Comparison of ENCODE assay signal across 9 cellular contexts in the genomic region with DNA sequence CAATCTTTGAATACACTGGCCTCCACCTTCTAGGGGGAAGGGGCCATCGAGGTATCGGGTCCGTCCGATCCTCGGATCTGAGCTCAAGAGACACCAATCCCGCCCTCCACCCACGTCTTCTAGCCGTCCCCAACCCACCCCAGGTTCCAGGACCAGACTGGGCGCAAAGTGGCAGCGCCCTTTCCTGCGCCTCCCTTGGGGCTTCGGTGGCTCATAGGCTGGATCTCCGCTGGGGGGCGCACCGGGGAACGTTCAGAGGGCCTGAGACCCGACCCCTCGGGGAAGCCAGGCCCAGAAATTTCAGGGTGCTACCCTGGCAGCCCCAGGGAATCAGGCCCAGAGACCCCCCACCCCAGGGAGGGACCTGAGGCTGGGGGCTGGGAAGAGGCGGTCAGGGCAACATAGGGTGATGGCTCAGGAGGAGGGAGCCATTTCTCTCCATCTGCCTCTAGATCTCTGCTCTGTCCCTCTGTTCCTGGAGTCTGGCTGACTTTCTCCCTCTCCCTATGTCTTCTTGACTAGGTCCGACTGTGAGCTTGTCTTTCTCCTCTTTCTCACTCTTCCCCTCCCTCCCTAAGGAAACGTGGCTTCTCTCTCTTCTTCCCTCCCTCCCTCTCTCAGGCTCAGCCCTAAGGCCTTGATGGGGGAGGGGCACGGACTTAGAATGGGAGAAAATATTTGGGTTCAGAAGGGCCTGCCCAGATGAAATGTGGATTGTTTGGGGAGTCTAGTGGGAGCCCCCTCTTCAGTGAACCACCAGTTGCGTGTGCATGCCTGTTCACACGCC. TPM values are rescaled to one million over a fixed set of nuclear protein-coding genes. Genes with fewer than 3 reads are reported as not detected.
A peak's percentile ranks its signal among the peaks of the same experiment; 100 is the strongest.
DNase-seq lines count a peak whose midpoint lies in the region; ATAC-seq and TF ChIP-seq lines count a peak whose summit lies in the region.
"Had no signal": no experiment of that assay in that cellular context is flagged by ENCODE, and none has a peak within 500 bp of the region (broad histone marks: within the 10 kb centered on the region; RNA-seq: fewer than 3 reads in every experiment).

No MANE protein-coding gene starts in this region.

- WGBS in iPS DF 6.9 (ENCODE audit: insufficient coverage, insufficient read length): no CpG with 5 or more reads among the region's 24 CpGs

- no peak overlapping the region for H3K27ac Mint-ChIP-seq in CD4-positive, alpha-beta T cell
- H3K27ac Mint-ChIP-seq in activated naive CD8-positive, alpha-beta T cell treated with anti-CD3 and anti-CD28 coated beads, Interleukin-2, amount 10 ng/mL, durations not matched to agents 7 days and 5 days: no peak overlapping the region
- H3K27ac Mint-ChIP-seq: memory B cell had no signal

- H3K27ac ChIP-seq in CD4-positive, alpha-beta T cell (ENCODE audit: low read depth, low read length): no peak overlapping the region
- H3K27ac ChIP-seq in HUES48 (ENCODE audit: low read depth, low read length): no peak overlapping the region
- no peak overlapping the region for H3K27ac ChIP-seq in iPS DF 6.9 (ENCODE audit: low read length)

- no peak for TF ChIP-seq CTCF in CD4-positive, alpha-beta T cell (IDR thresholded peaks at IDR 0.05)
- TF ChIP-seq CTCF in omental fat pad (IDR thresholded peaks at IDR 0.05): no peak

- peak; percentile 82 for ATAC-seq in CD4-positive, alpha-beta T cell (ENCODE audit: poor library complexity)
- ATAC-seq in activated naive CD8-positive, alpha-beta T cell treated with anti-CD3 and anti-CD28 coated beads, Interleukin-2, amount 10 ng/mL, durations not matched to agents 7 days and 5 days (ENCODE audit: low read depth): peak; percentile 40
- ATAC-seq in HG03565 (IDR thresholded peaks at IDR 0.05; ENCODE audit: unreplicated experiment) (no peak), omental fat pad (ENCODE audit: low FRiP score) (no peak), GM18858 (IDR thresholded peaks at IDR 0.05; ENCODE audit: unreplicated experiment) (no peak)

- DNase-seq in CD4-positive, alpha-beta T cell: peak in 6 of 10 experiments; percentile 9 to 25 (median 19)
- peak; percentile 51 for DNase-seq in activated naive CD8-positive, alpha-beta T cell treated with anti-CD3 and anti-CD28 coated beads, Interleukin-2, amount 10 ng/mL, durations not matched to agents 7 days and 5 days
- DNase-seq in iPS DF 6.9 (ENCODE audit: low read depth, low spot score) (no peak), omental fat pad (ENCODE audit: low spot score) (no peak)
- DNase-seq in stimulated activated CD4-positive, alpha-beta T cell treated with anti-CD3 and anti-CD28 coated beads, Interleukin-12 subunit alpha, Interleukin-12 subunit beta, amount 100 ng/mL, for 4 hours: peak; percentile 26

- no peaks in the 10 kb centered on the region for H3K36me3 ChIP-seq in HUES48 (ENCODE audit: control insufficient read depth, insufficient read depth, low read length)
- H3K36me3 ChIP-seq in iPS DF 6.9 (ENCODE audit: control insufficient read depth, insufficient read depth, low read length): no peaks in the 10 kb centered on the region

- no peaks in the 10 kb centered on the region for H3K9me3 ChIP-seq in CD4-positive, alpha-beta T cell (ENCODE audit: control insufficient read depth, low read length)
- H3K9me3 ChIP-seq in HUES48 (ENCODE audit: control insufficient read depth, insufficient read depth, low read length): no peaks in the 10 kb centered on the region
- no peaks in the 10 kb centered on the region for H3K9me3 ChIP-seq in iPS DF 6.9 (ENCODE audit: control insufficient read depth, insufficient read depth, low read length)

- 0 out of 2 replicates have a peak overlapping the region, but pooled peaks have one; percentile 18 for H3K9ac ChIP-seq in HUES48 (ENCODE audit: low read depth, low read length)

- no peaks in the 10 kb centered on the region for H3K9me3 Mint-ChIP-seq in CD4-positive, alpha-beta T cell
- H3K9me3 Mint-ChIP-seq in activated naive CD8-positive, alpha-beta T cell treated with anti-CD3 and anti-CD28 coated beads, Interleukin-2, amount 10 ng/mL, durations not matched to agents 7 days and 5 days: no peaks in the 10 kb centered on the region
- H3K9me3 Mint-ChIP-seq: memory B cell had no signal

- intact Hi-C loops in CD4-positive, alpha-beta T cell (cut with DNase I, micrococcal nuclease): no loop called here

- H3K27me3 Mint-ChIP-seq in CD4-positive, alpha-beta T cell: peaks cover 57% of the 10 kb centered on the region
- peaks cover 44% of the 10 kb centered on the region for H3K27me3 Mint-ChIP-seq in activated naive CD8-positive, alpha-beta T cell treated with anti-CD3 and anti-CD28 coated beads, Interleukin-2, amount 10 ng/mL, durations not matched to agents 7 days and 5 days

- H3K36me3 Mint-ChIP-seq in CD4-positive, alpha-beta T cell (ENCODE audit: low read depth): no peaks in the 10 kb centered on the region
- H3K36me3 Mint-ChIP-seq in activated naive CD8-positive, alpha-beta T cell treated with anti-CD3 and anti-CD28 coated beads, Interleukin-2, amount 10 ng/mL, durations not matched to agents 7 days and 5 days: no peaks in the 10 kb centered on the region

- H3K4me3 ChIP-seq in HUES48 (ENCODE audit: low read depth, low read length) (peak overlapping the region; percentile 78), iPS DF 6.9 (ENCODE audit: low read length) (peak overlapping the region; percentile 65)

- POLR2A ChIA-PET in CD4-positive, alpha-beta T cell (lab: Charles Lee): no interaction called here
- POLR2A ChIA-PET in activated naive CD8-positive, alpha-beta T cell treated with anti-CD3 and anti-CD28 coated beads, Interleukin-2, amount 10 ng/mL, durations not matched to agents 7 days and 5 days (lab: Charles Lee): interaction anchor here (0.5 kb wide), 2 partner anchors 109 to 434 kb away, joined by 3 read pairs; no protein-coding TSS in a partner anchor

- peaks cover 41% of the 10 kb centered on the region for H3K27me3 ChIP-seq in CD4-positive, alpha-beta T cell (ENCODE audit: control insufficient read depth, insufficient read depth, low read length)
- H3K27me3 ChIP-seq in HUES48 (ENCODE audit: control insufficient read depth, insufficient read depth, low read length): peaks cover 4% of the 10 kb centered on the region; the same call in 1 of the 2 replicates
- no peaks in the 10 kb centered on the region for H3K27me3 ChIP-seq in iPS DF 6.9 (ENCODE audit: control insufficient read depth, insufficient read depth, low read length)

- CTCF ChIA-PET in CD4-positive, alpha-beta T cell (lab: Charles Lee): no interaction called here

- peaks cover 9% of the 10 kb centered on the region for H3K4me1 Mint-ChIP-seq in CD4-positive, alpha-beta T cell (ENCODE audit: low read depth)
- H3K4me1 Mint-ChIP-seq in activated naive CD8-positive, alpha-beta T cell treated with anti-CD3 and anti-CD28 coated beads, Interleukin-2, amount 10 ng/mL, durations not matched to agents 7 days and 5 days: peaks cover 5% of the 10 kb centered on the region

- H3K4me3 Mint-ChIP-seq in CD4-positive, alpha-beta T cell: peak overlapping the region; percentile 43
- H3K4me3 Mint-ChIP-seq in activated naive CD8-positive, alpha-beta T cell treated with anti-CD3 and anti-CD28 coated beads, Interleukin-2, amount 10 ng/mL, durations not matched to agents 7 days and 5 days: no peak overlapping the region
- H3K4me3 Mint-ChIP-seq: memory B cell had no signal

- H3K4me1 ChIP-seq in HUES48 (ENCODE audit: control insufficient read depth, insufficient read depth, low read length) (peaks cover 31% of the 10 kb centered on the region), iPS DF 6.9 (ENCODE audit: control insufficient read depth, insufficient read depth, low read length) (peaks cover 9% of the 10 kb centered on the region; the same call in 1 of the 2 replicates)

RNA-seq across cellular contexts. Expression of a gene that starts 1.1 kb away (rescaled TPM):
- total RNA-seq in CD4-positive, alpha-beta T cell: not detected
- total RNA-seq in activated naive CD8-positive, alpha-beta T cell treated with anti-CD3 and anti-CD28 coated beads, Interleukin-2, amount 10 ng/mL, durations not matched to agents 7 days and 5 days: not detected
- total RNA-seq in omental fat pad: 1 to 10 TPM in 3 of 4 donors, under 1 TPM in 1; 0.94 to 8.7 (median 2.8) TPM

Comparison
In these comparisons a context has a peak if more than half of its experiments do, and no peak if none do; other contexts are left out.
1. ATAC-seq: peak in CD4-positive, alpha-beta T cell (single experiment) and activated naive CD8-positive, alpha-beta T cell treated with anti-CD3 and anti-CD28 coated beads, Interleukin-2, amount 10 ng/mL, durations not matched to agents 7 days and 5 days (single experiment); none in HG03565 (single experiment), omental fat pad (single experiment) and GM18858 (single experiment).
2. DNase-seq: peak in CD4-positive, alpha-beta T cell (6 of 10), activated naive CD8-positive, alpha-beta T cell treated with anti-CD3 and anti-CD28 coated beads, Interleukin-2, amount 10 ng/mL, durations not matched to agents 7 days and 5 days (single experiment) and stimulated activated CD4-positive, alpha-beta T cell treated with anti-CD3 and anti-CD28 coated beads, Interleukin-12 subunit alpha, Interleukin-12 subunit beta, amount 100 ng/mL, for 4 hours (single experiment); none in iPS DF 6.9 (single experiment) and omental fat pad (single experiment).